22 cellular contexts compared by ENCODE assay signal in genomic region chr6:112603726-112604125, GRCh38.
DNase-seq lines count a peak whose midpoint lies in the region; ATAC-seq lines count a peak whose summit lies in the region.
"Had no signal": no experiment of that assay in that cellular context is flagged by ENCODE, and none has a peak within 500 bp of the region (broad histone marks: within the 10 kb centered on the region; RNA-seq: fewer than 3 reads in every experiment).

No MANE protein-coding gene starts in this region.

- DNase-seq in AG08395 (ENCODE audit: low spot score) (peak; percentile 3), GM04503 (ENCODE audit: low read depth) (peak; percentile 36), fibroblast of gingiva (ENCODE audit: low read depth) (peak; percentile 71), pons (ENCODE audit: low spot score) (no peak), SKM-1 (lab: John Stamatoyannopoulos, UW; ENCODE audit: unreplicated experiment) (no peak)
- DNase-seq in activated naive CD8-positive, alpha-beta T cell treated with anti-CD3 and anti-CD28 coated beads for 36 hours, result no peak
- DNase-seq: 8988T; AML-193; CD4-positive, alpha-beta memory T cell; DMS153; DMS79; GF-D8; GOT3; H7; HFFc6; KBM-7 had no signal

- peaks cover 6% of the 10 kb centered on the region for H3K9me3 Mint-ChIP-seq in activated naive CD8-positive, alpha-beta T cell treated with anti-CD3 and anti-CD28 coated beads for 36 hours

- peaks cover 2% of the 10 kb centered on the region for H3K36me3 Mint-ChIP-seq in activated naive CD8-positive, alpha-beta T cell treated with anti-CD3 and anti-CD28 coated beads for 36 hours
- H3K36me3 Mint-ChIP-seq: CD14-positive monocyte, IgD-negative memory B cell had no signal

- no peak overlapping the region for H3K4me3 Mint-ChIP-seq in activated naive CD8-positive, alpha-beta T cell treated with anti-CD3 and anti-CD28 coated beads for 36 hours
- H3K4me3 Mint-ChIP-seq: CD14-positive monocyte; CD4-positive, alpha-beta memory T cell; HFFc6 had no signal

- no peak for ATAC-seq in GM18868 (IDR thresholded peaks at IDR 0.05; ENCODE audit: unreplicated experiment)
- ATAC-seq: GM12878, HCT116, HepG2 had no signal

- no peak overlapping the region for H3K27ac Mint-ChIP-seq in activated naive CD8-positive, alpha-beta T cell treated with anti-CD3 and anti-CD28 coated beads for 36 hours
- H3K27ac Mint-ChIP-seq: CD14-positive monocyte; CD4-positive, alpha-beta memory T cell; HFFc6; IgD-negative memory B cell had no signal

- H3K4me1 Mint-ChIP-seq in activated naive CD8-positive, alpha-beta T cell treated with anti-CD3 and anti-CD28 coated beads for 36 hours, result no peaks in the 10 kb centered on the region
- H3K4me1 Mint-ChIP-seq: CD14-positive monocyte; CD4-positive, alpha-beta memory T cell; IgD-negative memory B cell had no signal

- no peaks in the 10 kb centered on the region for H3K27me3 Mint-ChIP-seq in activated naive CD8-positive, alpha-beta T cell treated with anti-CD3 and anti-CD28 coated beads for 36 hours
- H3K27me3 Mint-ChIP-seq: IgD-negative memory B cell had no signal

Comparison
In these comparisons a context has a peak if more than half of its experiments do, and no peak if none do; other contexts are left out.
1. DNase-seq: peak in AG08395 (single experiment), GM04503 (single experiment) and fibroblast of gingiva (single experiment); none in activated naive CD8-positive, alpha-beta T cell treated with anti-CD3 and anti-CD28 coated beads for 36 hours (single experiment), pons (single experiment) and SKM-1 (single experiment).